In genomic region chr16:67741118-67741517, GRCh38 we compare ENCODE assay signal across 16 cellular contexts. TPM values are rescaled to one million over a fixed set of nuclear protein-coding genes. Genes with fewer than 3 reads are reported as not detected.
DNase-seq lines count a peak whose midpoint lies in the region; ATAC-seq and TF ChIP-seq lines count a peak whose summit lies in the region.
"Had no signal": no experiment of that assay in that cellular context is flagged by ENCODE, and none has a peak within 500 bp of the region (broad histone marks: within the 10 kb centered on the region; RNA-seq: fewer than 3 reads in every experiment).

No MANE protein-coding gene starts in this region.

- TF ChIP-seq CTCF in HCT116 (IDR thresholded peaks at IDR 0.05 in 2 of 3, conservative IDR thresholded peaks at IDR 0.05 in 1 of 3; ENCODE audit: borderline replicate concordance in 1 of 3, insufficient read depth in 1 of 3, low read depth in 2 of 3, low read length in 2 of 3) (no peak), gastrocnemius medialis (IDR thresholded peaks at IDR 0.05 in 4 of 5, conservative IDR thresholded peaks at IDR 0.05 in 1 of 5) (no peak), progenitor cell of endocrine pancreas (IDR thresholded peaks at IDR 0.05; ENCODE audit: unreplicated experiment) (no peak)

- no peaks in the 10 kb centered on the region for H3K9me2 ChIP-seq in HCT116 (ENCODE audit: insufficient read depth)

- no peak overlapping the region for H3K4me3 Mint-ChIP-seq in activated T-helper 17 cell treated with anti-CD3 and anti-CD28 coated beads, Interleukin-2, amount 50 U/mL, for 72 hours
- no peak overlapping the region for H3K4me3 Mint-ChIP-seq in progenitor cell of endocrine pancreas (ENCODE audit: low read depth)
- H3K4me3 Mint-ChIP-seq: CD4-positive, alpha-beta memory T cell; H9; HFFc6 had no signal

- POLR2A ChIA-PET in HCT116 (lab: Charles Lee), result no interaction called here

- peaks cover 52% of the 10 kb centered on the region for H3K36me3 Mint-ChIP-seq in activated T-helper 17 cell treated with anti-CD3 and anti-CD28 coated beads, Interleukin-2, amount 50 U/mL, for 72 hours (ENCODE audit: low read depth)
- H3K36me3 Mint-ChIP-seq in progenitor cell of endocrine pancreas (ENCODE audit: insufficient read depth), result peaks cover 14% of the 10 kb centered on the region

- H3K79me2 ChIP-seq in HCT116 (ENCODE audit: insufficient read depth, low read length), result no peaks in the 10 kb centered on the region

- H3K9me3 Mint-ChIP-seq in activated T-helper 17 cell treated with anti-CD3 and anti-CD28 coated beads, Interleukin-2, amount 50 U/mL, for 72 hours, result no peaks in the 10 kb centered on the region
- H3K9me3 Mint-ChIP-seq in progenitor cell of endocrine pancreas (ENCODE audit: low read depth), result no peaks in the 10 kb centered on the region
- H3K9me3 Mint-ChIP-seq: CD4-positive, alpha-beta memory T cell; H9; HFFc6 had no signal

- H3K27ac Mint-ChIP-seq in activated T-helper 17 cell treated with anti-CD3 and anti-CD28 coated beads, Interleukin-2, amount 50 U/mL, for 72 hours, result peak overlapping the region; percentile 44
- no peak overlapping the region for H3K27ac Mint-ChIP-seq in progenitor cell of endocrine pancreas
- H3K27ac Mint-ChIP-seq: HFFc6 had no signal

- no peaks in the 10 kb centered on the region for H4K20me1 ChIP-seq in HCT116 (ENCODE audit: insufficient read depth)

- no peak for TF ChIP-seq RAD21 in HCT116 (IDR thresholded peaks at IDR 0.05; ENCODE audit: low read depth)

- H3K27ac ChIP-seq in HCT116 (ENCODE audit: low read depth, low read length), result no peak overlapping the region
- H3K27ac ChIP-seq in gastrocnemius medialis, result peak overlapping the region; percentile 66 to 87 (median 72)

- CTCF ChIA-PET in HCT116 (lab: Charles Lee), result no interaction called here

- H3K4me1 Mint-ChIP-seq in activated T-helper 17 cell treated with anti-CD3 and anti-CD28 coated beads, Interleukin-2, amount 50 U/mL, for 72 hours, result peaks cover 4% of the 10 kb centered on the region
- H3K4me1 Mint-ChIP-seq in progenitor cell of endocrine pancreas (ENCODE audit: low read depth), result no peaks in the 10 kb centered on the region
- H3K4me1 Mint-ChIP-seq: H9 had no signal

- no peak for DNase-seq in HCT116 (ENCODE audit: low read depth, low spot score)
- DNase-seq in left lobe of liver (ENCODE audit: low spot score), result no peak
- peak; percentile 48 to 76 for DNase-seq in gastrocnemius medialis
- DNase-seq in NCI-H1105 (lab: John Stamatoyannopoulos, UW), result no peak
- DNase-seq in progenitor cell of endocrine pancreas (ENCODE audit: low spot score, unreplicated experiment), result no peak
- DNase-seq: Calu3; CD4-positive, alpha-beta memory T cell; COR-L47; DMS53; DMS79 treated with DMSO at 0.1 percent for 48 hours; GF-D8; H9; HFFc6 had no signal

- TF ChIP-seq POLR2A in HCT116 (IDR thresholded peaks at IDR 0.05; ENCODE audit: borderline replicate concordance, extremely low read depth, insufficient read depth, insufficient read length) (no peak), gastrocnemius medialis (IDR thresholded peaks at IDR 0.05) (no peak)

- intact Hi-C loops in HCT116 (cut with micrococcal nuclease) (no loop called here), gastrocnemius medialis (cut with DNase I; ENCODE audit: low total_unique reads) (loop anchor here (2.0 kb wide), 1 partner anchor 32 kb away; no protein-coding TSS in a partner anchor)

- H2AFZ ChIP-seq in HCT116 (ENCODE audit: low read depth, low read length, poor library complexity, severe bottlenecking), result no peak overlapping the region

- H3K9ac ChIP-seq in HCT116 (ENCODE audit: low read length), result no peak overlapping the region

- H3K4me1 ChIP-seq in HCT116 (ENCODE audit: control insufficient read depth in 1 of 2, insufficient read depth in 2 of 2, low read length in 2 of 2) (no peaks in the 10 kb centered on the region), gastrocnemius medialis (peaks cover 11 to 35% of the 10 kb centered on the region in 2 donors)

- H3K36me3 ChIP-seq in HCT116 (ENCODE audit: control insufficient read depth in 1 of 2, insufficient read depth in 2 of 2, low read length in 2 of 2) (no peaks in the 10 kb centered on the region; a peak in 1 of 4 replicates), gastrocnemius medialis (peaks cover 0 to 26% of the 10 kb centered on the region in 2 donors)

- H3K9me3 ChIP-seq in HCT116 (ENCODE audit: control insufficient read depth in 1 of 2, insufficient read depth in 1 of 2, low read depth in 1 of 2, low read length in 2 of 2) (no peaks in the 10 kb centered on the region), gastrocnemius medialis (no peaks in the 10 kb centered on the region)

- H3K27me3 ChIP-seq in HCT116 (ENCODE audit: insufficient read depth, low read length), result no peaks in the 10 kb centered on the region
- no peaks in the 10 kb centered on the region for H3K27me3 ChIP-seq in gastrocnemius medialis

- RAD21 ChIA-PET in HCT116 (lab: Charles Lee; ENCODE audit: low non-redundant PET in 1 of 2, low total read pairs in 2 of 2, uncharacterized antibody in 2 of 2, unreplicated experiment in 2 of 2), result no interaction called here

- no peak overlapping the region for H3K4me2 ChIP-seq in HCT116 (ENCODE audit: low read length)

- in situ Hi-C loops in gastrocnemius medialis (cut with MboI; ENCODE audit: low sequenced_read_pairs in 4 of 4), result no loop called here

- H3K27me3 Mint-ChIP-seq in activated T-helper 17 cell treated with anti-CD3 and anti-CD28 coated beads, Interleukin-2, amount 50 U/mL, for 72 hours, result no peaks in the 10 kb centered on the region
- H3K27me3 Mint-ChIP-seq in progenitor cell of endocrine pancreas, result no peaks in the 10 kb centered on the region
- H3K27me3 Mint-ChIP-seq: CD4-positive, alpha-beta memory T cell had no signal

- no peak overlapping the region for H3K4me3 ChIP-seq in HCT116 (replicated peaks in 1 of 2; ENCODE audit: low read depth in 1 of 2, low read length in 2 of 2)
- no peak overlapping the region for H3K4me3 ChIP-seq in gastrocnemius medialis

- ATAC-seq in HCT116 (no peak), left lobe of liver (peak; percentile 57), gastrocnemius medialis (peak; percentile 78 to 88), HG02642 (IDR thresholded peaks at IDR 0.05; ENCODE audit: poor library complexity, unreplicated experiment) (no peak), GM19463 (IDR thresholded peaks at IDR 0.05; ENCODE audit: unreplicated experiment) (no peak)
- ATAC-seq in activated T-helper 17 cell treated with anti-CD3 and anti-CD28 coated beads, Interleukin-2, amount 50 U/mL, for 72 hours (replicated peaks), result no peak

- BruUV-seq in HCT116 (replicated peaks; lab: Mats Ljungman, UMichigan), result TSS peak; percentile 36

TF ChIP-seq in HCT116, 20 proteins besides CTCF, POLR2A, EP300 and RAD21 (continues in another document):
- no peak for TF ChIP-seq CBX3 (IDR thresholded peaks at IDR 0.05; ENCODE audit: low read depth)
- no peak for TF ChIP-seq ZNF274 (IDR thresholded peaks at IDR 0.05; ENCODE audit: low read depth, low read length)
- no peak for TF ChIP-seq ZFX (IDR thresholded peaks at IDR 0.05)
- TF ChIP-seq, protein P1, sequence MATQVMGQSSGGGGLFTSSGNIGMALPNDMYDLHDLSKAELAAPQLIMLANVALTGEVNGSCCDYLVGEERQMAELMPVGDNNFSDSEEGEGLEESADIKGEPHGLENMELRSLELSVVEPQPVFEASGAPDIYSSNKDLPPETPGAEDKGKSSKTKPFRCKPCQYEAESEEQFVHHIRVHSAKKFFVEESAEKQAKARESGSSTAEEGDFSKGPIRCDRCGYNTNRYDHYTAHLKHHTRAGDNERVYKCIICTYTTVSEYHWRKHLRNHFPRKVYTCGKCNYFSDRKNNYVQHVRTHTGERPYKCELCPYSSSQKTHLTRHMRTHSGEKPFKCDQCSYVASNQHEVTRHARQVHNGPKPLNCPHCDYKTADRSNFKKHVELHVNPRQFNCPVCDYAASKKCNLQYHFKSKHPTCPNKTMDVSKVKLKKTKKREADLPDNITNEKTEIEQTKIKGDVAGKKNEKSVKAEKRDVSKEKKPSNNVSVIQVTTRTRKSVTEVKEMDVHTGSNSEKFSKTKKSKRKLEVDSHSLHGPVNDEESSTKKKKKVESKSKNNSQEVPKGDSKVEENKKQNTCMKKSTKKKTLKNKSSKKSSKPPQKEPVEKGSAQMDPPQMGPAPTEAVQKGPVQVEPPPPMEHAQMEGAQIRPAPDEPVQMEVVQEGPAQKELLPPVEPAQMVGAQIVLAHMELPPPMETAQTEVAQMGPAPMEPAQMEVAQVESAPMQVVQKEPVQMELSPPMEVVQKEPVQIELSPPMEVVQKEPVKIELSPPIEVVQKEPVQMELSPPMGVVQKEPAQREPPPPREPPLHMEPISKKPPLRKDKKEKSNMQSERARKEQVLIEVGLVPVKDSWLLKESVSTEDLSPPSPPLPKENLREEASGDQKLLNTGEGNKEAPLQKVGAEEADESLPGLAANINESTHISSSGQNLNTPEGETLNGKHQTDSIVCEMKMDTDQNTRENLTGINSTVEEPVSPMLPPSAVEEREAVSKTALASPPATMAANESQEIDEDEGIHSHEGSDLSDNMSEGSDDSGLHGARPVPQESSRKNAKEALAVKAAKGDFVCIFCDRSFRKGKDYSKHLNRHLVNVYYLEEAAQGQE (IDR thresholded peaks at IDR 0.05; ENCODE audit: low read depth), result no peak
- no peak for TF ChIP-seq FOSL1 (IDR thresholded peaks at IDR 0.05; ENCODE audit: low read depth)
- no peak for TF ChIP-seq CEBPB (IDR thresholded peaks at IDR 0.05; ENCODE audit: low read depth)
- TF ChIP-seq MAX (IDR thresholded peaks at IDR 0.05), result no peak

RNA-seq across cellular contexts. Expression of gene GFOD2, which starts 22.0 kb away (rescaled TPM):
- 17.4 TPM for total RNA-seq in HCT116 (2021; ENCODE audit: unreplicated experiment)
- 11.3 and 14.2 TPM in 2 replicates for polyA plus RNA-seq in HCT116 (2012)
- 10 to 100 TPM; 13.8 to 20.9 TPM for total RNA-seq in activated T-helper 17 cell treated with anti-CD3 and anti-CD28 coated beads, Interleukin-2, amount 50 U/mL, for 72 hours
- 33.8 TPM for total RNA-seq in left lobe of liver
- total RNA-seq in gastrocnemius medialis, result 10 to 100 TPM in 3 of 4 donors, 1 to 10 TPM in 1; 8.9 to 15.4 (median 11.6) TPM
- 38.8 and 40.7 TPM in 2 replicates for total RNA-seq in progenitor cell of endocrine pancreas

Comparison
In these comparisons a context has a peak if more than half of its experiments do, and no peak if none do; other contexts are left out.
1. ATAC-seq: peak in left lobe of liver (single experiment) and gastrocnemius medialis (2 of 2); none in HCT116 (single experiment), activated T-helper 17 cell treated with anti-CD3 and anti-CD28 coated beads, Interleukin-2, amount 50 U/mL, for 72 hours (single experiment), HG02642 (single experiment) and GM19463 (single experiment).
2. DNase-seq: peak in gastrocnemius medialis (2 of 2); none in HCT116 (single experiment), left lobe of liver (single experiment), NCI-H1105 (single experiment) and progenitor cell of endocrine pancreas (single experiment).